In the genomic region with DNA sequence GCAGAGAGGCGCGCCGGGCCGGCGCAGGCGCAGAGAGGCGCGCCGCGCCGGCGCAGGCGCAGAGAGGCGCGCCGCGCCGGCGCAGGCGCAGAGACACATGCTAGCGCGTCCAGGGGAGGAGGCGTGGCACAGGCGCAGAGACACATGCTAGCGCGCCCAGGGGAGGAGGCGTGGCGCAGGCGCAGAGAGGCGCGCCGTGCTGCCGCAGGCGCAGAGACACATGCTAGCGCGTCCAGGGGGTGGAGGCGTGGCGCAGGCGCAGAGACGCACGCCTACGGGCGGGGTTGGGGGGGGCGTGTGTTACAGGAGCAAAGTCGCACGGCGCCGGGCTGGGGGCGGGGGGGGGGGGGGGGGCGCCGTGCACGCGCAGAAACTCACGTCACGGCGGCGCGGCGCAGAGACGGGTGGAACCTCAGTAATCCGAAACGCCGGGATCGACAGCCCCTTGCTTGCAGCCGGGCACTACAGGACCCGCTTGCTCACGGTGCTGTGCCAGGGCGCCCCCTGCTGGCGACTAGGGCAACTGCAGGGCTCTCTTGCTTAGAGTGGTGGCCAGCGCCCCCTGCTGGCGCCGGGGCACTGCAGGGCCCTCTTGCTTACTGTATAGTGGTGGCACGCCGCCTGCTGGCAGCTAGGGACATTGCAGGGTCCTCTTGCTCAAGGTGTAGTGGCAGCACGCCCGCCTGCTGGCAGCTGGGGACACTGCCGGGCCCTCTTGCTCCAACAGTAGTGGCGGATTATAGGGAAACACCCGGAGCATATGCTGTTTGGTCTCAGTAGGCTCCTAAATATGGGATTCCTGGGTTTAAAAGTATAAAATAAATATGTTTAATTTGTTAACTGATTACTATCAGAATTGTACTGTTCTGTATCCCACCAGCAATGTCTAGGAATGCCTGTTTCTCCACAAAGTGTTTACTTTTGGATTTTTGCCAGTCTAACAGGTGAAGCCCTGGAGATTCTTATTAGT, we compare ENCODE assay signal across 7 cellular contexts.
DNase-seq lines count a peak whose midpoint lies in the region; ATAC-seq, FAIRE-seq and TF ChIP-seq lines count a peak whose summit lies in the region.
"Not testable (repeated sequence)": the region's sequence is repeated elsewhere in the genome, so short reads cannot be mapped to it uniquely, and the experiment has no call there.

No MANE protein-coding gene starts in this region.

- not testable (repeated sequence) for H3K4me1 ChIP-seq in Panc1 (ENCODE audit: control insufficient read depth, insufficient read depth, low read length); mucosa of descending colon (ENCODE audit: low read depth)

- H3K9me3 Mint-ChIP-seq in activated CD8-positive, alpha-beta memory T cell treated with anti-CD3 and anti-CD28 coated beads, Interleukin-2, amount 10 ng/mL, durations not matched to agents 7 days and 5 days (ENCODE audit: low read depth); MCF 10A (ENCODE audit: unreplicated experiment); glutamatergic neuron (ENCODE audit: unreplicated experiment): not testable (repeated sequence)

- H3K4me3 ChIP-seq in Panc1 (ENCODE audit: low read depth in 2 of 2, low read length in 2 of 2); mucosa of descending colon: not testable (repeated sequence)

- H3K36me3 ChIP-seq in Panc1 (ENCODE audit: control insufficient read depth, insufficient read depth, low read length); mucosa of descending colon (ENCODE audit: low read depth): not testable (repeated sequence)

- not testable (repeated sequence) for H3K27ac Mint-ChIP-seq in activated CD8-positive, alpha-beta memory T cell treated with anti-CD3 and anti-CD28 coated beads, Interleukin-2, amount 10 ng/mL, durations not matched to agents 7 days and 5 days; MCF 10A (ENCODE audit: low read depth, unreplicated experiment); glutamatergic neuron (ENCODE audit: unreplicated experiment)

- intact Hi-C loops in Panc1 (cut with micrococcal nuclease; ENCODE audit: unreplicated experiment); MCF 10A (cut with micrococcal nuclease); mucosa of descending colon (cut with DNase I, micrococcal nuclease): not testable (repeated sequence)

- H3K4me3 Mint-ChIP-seq in activated CD8-positive, alpha-beta memory T cell treated with anti-CD3 and anti-CD28 coated beads, Interleukin-2, amount 10 ng/mL, durations not matched to agents 7 days and 5 days; MCF 10A (ENCODE audit: unreplicated experiment); glutamatergic neuron (ENCODE audit: unreplicated experiment): not testable (repeated sequence)

- H3K27ac ChIP-seq in Panc1 (ENCODE audit: low read length), result not testable (repeated sequence)

- FAIRE-seq in GM12892 (lab: Jason Lieb, UNC), result not testable (repeated sequence)

- TF ChIP-seq POLR2A in GM12892 (IDR thresholded peaks at IDR 0.05; ENCODE audit: low read depth, low read length), result not testable (repeated sequence)

- in situ Hi-C loops in Panc1 (cut with HindIII; ENCODE audit: low pct_unique_long_range_greater_than_20kb, low sequenced_read_pairs), result not testable (repeated sequence)

- not testable (repeated sequence) for BruUV-seq in Panc1 (replicated peaks; lab: Mats Ljungman, UMichigan); MCF 10A (replicated peaks; lab: Mats Ljungman, UMichigan)

- peak; percentile 38 for TF ChIP-seq CTCF in Panc1 (IDR thresholded peaks at IDR 0.05)
- TF ChIP-seq CTCF in MCF 10A (IDR thresholded peaks at IDR 0.05; ENCODE audit: unreplicated experiment), result peak; percentile 37
- peak; percentile 72 for TF ChIP-seq CTCF in glutamatergic neuron (IDR thresholded peaks at IDR 0.05; ENCODE audit: partially characterized antibody, unreplicated experiment)
- not testable (repeated sequence) for TF ChIP-seq CTCF in mucosa of descending colon (IDR thresholded peaks at IDR 0.05)

- POLR2A ChIA-PET in Panc1 (lab: Charles Lee); MCF 10A (lab: Yijun Ruan, JAX): not testable (repeated sequence)

- not testable (repeated sequence) for H3K27me3 ChIP-seq in Panc1 (ENCODE audit: control insufficient read depth, insufficient read depth, low read length)

- CTCF ChIA-PET in Panc1 (lab: Charles Lee); activated CD8-positive, alpha-beta memory T cell treated with anti-CD3 and anti-CD28 coated beads, Interleukin-2, amount 10 ng/mL, durations not matched to agents 7 days and 5 days (lab: Charles Lee); MCF 10A (lab: Yijun Ruan, JAX): not testable (repeated sequence)

- DNase-seq in GM12892 (ENCODE audit: insufficient read length), result peak; percentile 40
- DNase-seq in Panc1 (ENCODE audit: low read depth, low spot score), result not testable (repeated sequence)
- peak; percentile 61 for DNase-seq in activated CD8-positive, alpha-beta memory T cell treated with anti-CD3 and anti-CD28 coated beads, Interleukin-2, amount 10 ng/mL, durations not matched to agents 7 days and 5 days
- peak; percentile 63 for DNase-seq in MCF 10A (ENCODE audit: unreplicated experiment)
- DNase-seq in glutamatergic neuron, result peak; percentile 46
- DNase-seq in mucosa of descending colon, result peak; percentile 61 to 77 (median 65)
- DNase-seq in stimulated activated CD4-positive, alpha-beta T cell treated with anti-CD3 and anti-CD28 coated beads, Interleukin-15, amount 100 ng/mL, for 24 hours, result peak; percentile 55

- not testable (repeated sequence) for H3K27me3 Mint-ChIP-seq in activated CD8-positive, alpha-beta memory T cell treated with anti-CD3 and anti-CD28 coated beads, Interleukin-2, amount 10 ng/mL, durations not matched to agents 7 days and 5 days; MCF 10A (ENCODE audit: insufficient read depth, unreplicated experiment); glutamatergic neuron (ENCODE audit: unreplicated experiment)

- not testable (repeated sequence) for H3K36me3 Mint-ChIP-seq in activated CD8-positive, alpha-beta memory T cell treated with anti-CD3 and anti-CD28 coated beads, Interleukin-2, amount 10 ng/mL, durations not matched to agents 7 days and 5 days; MCF 10A (ENCODE audit: insufficient read depth, unreplicated experiment); glutamatergic neuron (ENCODE audit: unreplicated experiment)

- H3K4me1 Mint-ChIP-seq in activated CD8-positive, alpha-beta memory T cell treated with anti-CD3 and anti-CD28 coated beads, Interleukin-2, amount 10 ng/mL, durations not matched to agents 7 days and 5 days; MCF 10A (ENCODE audit: insufficient read depth, unreplicated experiment); glutamatergic neuron (ENCODE audit: low read depth, unreplicated experiment): not testable (repeated sequence)

- not testable (repeated sequence) for H3K9me3 ChIP-seq in Panc1 (ENCODE audit: control insufficient read depth, insufficient read depth, low read depth, low read length); mucosa of descending colon

- not testable (repeated sequence) for ATAC-seq in Panc1
- ATAC-seq in activated CD8-positive, alpha-beta memory T cell treated with anti-CD3 and anti-CD28 coated beads, Interleukin-2, amount 10 ng/mL, durations not matched to agents 7 days and 5 days, result peak; percentile 51
- ATAC-seq in mucosa of descending colon, result peak; percentile 41
